8 cellular contexts compared by ENCODE assay signal in genomic region chr9:39078621-39079256, GRCh38.
DNase-seq lines count a peak whose midpoint lies in the region; ATAC-seq and TF ChIP-seq lines count a peak whose summit lies in the region.
"Not testable (repeated sequence)": the region's sequence is repeated elsewhere in the genome, so short reads cannot be mapped to it uniquely, and the experiment has no call there.

No MANE protein-coding gene starts in this region.

- H3K4me3 Mint-ChIP-seq in neural progenitor cell = not testable (repeated sequence)

- H3K9ac ChIP-seq in mammary epithelial cell (ENCODE audit: insufficient read depth, low read length); neural progenitor cell: not testable (repeated sequence)

- not testable (repeated sequence) for TF ChIP-seq CTCF in mammary epithelial cell (conservative IDR thresholded peaks at IDR 0.05 in 1 of 2, IDR thresholded peaks at IDR 0.05 in 1 of 2; ENCODE audit: extremely low read depth in 1 of 2, insufficient read depth in 1 of 2, low read depth in 1 of 2, low read length in 2 of 2)
- peak; percentile 25 for TF ChIP-seq CTCF in kidney epithelial cell (IDR thresholded peaks at IDR 0.05; ENCODE audit: insufficient read depth, low read length, poor library complexity, severe bottlenecking)
- peak; percentile 44 for TF ChIP-seq CTCF in neural progenitor cell (IDR thresholded peaks at IDR 0.05)

- not testable (repeated sequence) for H3K79me2 ChIP-seq in mammary epithelial cell (ENCODE audit: insufficient read depth, low read length); neural progenitor cell (ENCODE audit: low read depth)

- CTCF ChIA-PET in mammary epithelial cell (lab: Charles Lee; ENCODE audit: low non-redundant PET) = not testable (repeated sequence)

- H2AFZ ChIP-seq in mammary epithelial cell (ENCODE audit: low read depth, low read length) = peak overlapping the region; percentile 64
- not testable (repeated sequence) for H2AFZ ChIP-seq in neural progenitor cell (replicated peaks)

- H3F3A ChIP-seq in neural progenitor cell (ENCODE audit: low read depth) = not testable (repeated sequence)

- not testable (repeated sequence) for H3K4me1 Mint-ChIP-seq in neural progenitor cell

- intact Hi-C loops in mammary epithelial cell (cut with micrococcal nuclease); head of caudate nucleus (cut with DNase I): not testable (repeated sequence)

- ATAC-seq in HG02610 (IDR thresholded peaks at IDR 0.05; ENCODE audit: unreplicated experiment) = peak; percentile 35
- peak; percentile 23 for ATAC-seq in stimulated activated naive CD8-positive, alpha-beta T cell treated with anti-CD3 and anti-CD28 coated beads, Interleukin-15, Interleukin-2, amounts not matched to agents 100 U/mL and 50 U/mL, for 24 hours

- peak overlapping the region in 1 of 3 experiments; percentile 19 for H3K4me3 ChIP-seq in mammary epithelial cell (replicated peaks in 1 of 3; ENCODE audit: insufficient read depth in 1 of 3, low read depth in 2 of 3, low read length in 3 of 3)
- H3K4me3 ChIP-seq in kidney epithelial cell (ENCODE audit: low read depth, low read length) = peak overlapping the region; percentile 30
- peak overlapping the region; percentile 40 for H3K4me3 ChIP-seq in neural progenitor cell

- not testable (repeated sequence) for H3K27me3 Mint-ChIP-seq in neural progenitor cell (ENCODE audit: insufficient read depth, low read depth)

- H3K9me3 ChIP-seq in mammary epithelial cell (replicated peaks; ENCODE audit: insufficient read depth, low read length); neural progenitor cell (ENCODE audit: low read depth): not testable (repeated sequence)

- not testable (repeated sequence) for H3K27ac ChIP-seq in mammary epithelial cell (ENCODE audit: insufficient read depth, low read depth, low read length); neural progenitor cell

- H3K36me3 Mint-ChIP-seq in neural progenitor cell = not testable (repeated sequence)

- not testable (repeated sequence) for BruUV-seq in mammary epithelial cell (replicated peaks; lab: Mats Ljungman, UMichigan)

- not testable (repeated sequence) for H3K4me1 ChIP-seq in mammary epithelial cell (ENCODE audit: insufficient read depth, low read length); neural progenitor cell

- H4K20me1 ChIP-seq in mammary epithelial cell (ENCODE audit: insufficient read depth, low read length); neural progenitor cell (ENCODE audit: low read depth): not testable (repeated sequence)

- in situ Hi-C loops in mammary epithelial cell (cut with MboI; ENCODE audit: low sequenced_read_pairs in 2 of 2) = not testable (repeated sequence)

- peak overlapping the region; percentile 36 for H3K4me2 ChIP-seq in mammary epithelial cell (ENCODE audit: insufficient read depth, low read depth, low read length)
- H3K4me2 ChIP-seq in neural progenitor cell = peak overlapping the region; percentile 70

- not testable (repeated sequence) for H3K36me3 ChIP-seq in mammary epithelial cell (ENCODE audit: insufficient read depth, low read length); kidney epithelial cell (ENCODE audit: control insufficient read depth, insufficient read depth, low read length); neural progenitor cell

- DNase-seq in Daoy (ENCODE audit: low read depth) (peak; percentile 69), RPMI8226 (peak; percentile 11), head of caudate nucleus (peak in 34 of 42 donors; percentile 13 to 75 (median 46)), neural progenitor cell (ENCODE audit: low spot score) (peak; percentile 68)
- not testable (repeated sequence) for DNase-seq in mammary epithelial cell; kidney epithelial cell (ENCODE audit: low read depth); stimulated activated naive CD8-positive, alpha-beta T cell treated with anti-CD3 and anti-CD28 coated beads, Interleukin-15, Interleukin-2, amounts not matched to agents 100 U/mL and 50 U/mL, for 24 hours

- not testable (repeated sequence) for H3K27ac Mint-ChIP-seq in neural progenitor cell

- not testable (repeated sequence) for H3K9me3 Mint-ChIP-seq in neural progenitor cell

- WGBS in mammary epithelial cell (ENCODE audit: low coverage, missing lambda C conversion rate) = 67% methylated on average over 13 of the region's 49 CpGs

- dilution Hi-C loops in mammary epithelial cell (cut with HindIII; ENCODE audit: low sequenced_read_pairs) = not testable (repeated sequence)

- H3K27me3 ChIP-seq in mammary epithelial cell (ENCODE audit: insufficient read depth, low read length); kidney epithelial cell (ENCODE audit: control insufficient read depth, insufficient read depth, low read length); neural progenitor cell: not testable (repeated sequence)
